In the genomic region with DNA sequence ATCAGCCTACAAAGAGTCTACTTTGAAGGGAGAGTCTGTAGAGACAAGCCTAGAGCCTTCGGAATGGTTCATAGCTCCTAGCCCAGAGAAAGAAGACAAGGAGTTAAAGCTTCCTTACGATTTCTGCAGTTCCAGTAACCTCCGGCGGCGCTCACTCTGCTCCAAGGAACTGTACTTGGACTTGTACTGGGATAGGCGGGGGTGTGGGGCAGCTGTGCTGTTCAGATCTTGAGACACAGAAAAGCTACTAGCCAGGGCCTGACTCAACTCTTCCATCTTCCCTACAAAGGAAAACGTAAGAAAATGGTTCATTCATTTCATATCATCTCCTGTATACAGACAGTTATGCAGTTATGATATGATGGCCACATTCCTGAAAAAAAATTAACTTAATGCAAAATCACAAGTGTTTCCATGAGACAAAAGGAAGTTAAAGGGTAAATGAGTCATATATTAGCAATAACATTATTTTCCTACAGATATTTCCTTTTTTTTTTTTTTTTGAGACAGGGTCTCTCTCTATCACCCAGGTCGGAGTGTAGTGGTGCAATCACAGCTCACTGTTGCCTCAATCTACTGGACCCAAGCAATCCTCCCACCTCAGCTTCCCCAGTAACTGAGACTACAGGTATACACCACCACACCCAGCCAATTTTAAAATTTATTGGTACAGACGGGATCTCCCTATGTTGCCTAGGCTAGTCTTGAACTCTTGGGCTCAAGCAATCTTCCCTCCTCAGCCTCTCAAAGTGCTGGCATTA, we compare ENCODE assay signal across 8 cellular contexts. TPM values are rescaled to one million over a fixed set of nuclear protein-coding genes. Genes with fewer than 3 reads are reported as not detected.
DNase-seq lines count a peak whose midpoint lies in the region; ATAC-seq and TF ChIP-seq lines count a peak whose summit lies in the region.

No MANE protein-coding gene starts in this region.

- H3K4me1 Mint-ChIP-seq in stimulated activated naive CD8-positive, alpha-beta T cell treated with anti-CD3 and anti-CD28 coated beads, Interleukin-15, Interleukin-2, amounts not matched to agents 100 ng/mL and 50 ng/mL, for 24 hours (ENCODE audit: low read depth), result peaks cover 48% of the 10 kb centered on the region

- no peak for TF ChIP-seq CTCF in HL-60 (IDR thresholded peaks at IDR 0.05; ENCODE audit: insufficient read depth, low read length)

- peak overlapping the region; percentile 88 to 94 for H3K27ac Mint-ChIP-seq in activated naive CD4-positive, alpha-beta T cell treated with anti-CD3 and anti-CD28 coated beads, Interleukin-2, amount 50 U/mL, for 72 hours
- H3K27ac Mint-ChIP-seq in stimulated activated naive CD8-positive, alpha-beta T cell treated with anti-CD3 and anti-CD28 coated beads, Interleukin-15, Interleukin-2, amounts not matched to agents 100 ng/mL and 50 ng/mL, for 24 hours, result peak overlapping the region; percentile 90

- peak overlapping the region; percentile 33 for H3K27ac ChIP-seq in HL-60 (replicated peaks)

- no peak overlapping the region for H3K4me3 ChIP-seq in HL-60 (replicated peaks; ENCODE audit: insufficient read depth, low read length)

- H3K36me3 Mint-ChIP-seq in activated naive CD4-positive, alpha-beta T cell treated with anti-CD3 and anti-CD28 coated beads, Interleukin-2, amount 50 U/mL, for 72 hours, result peaks cover 8 to 17% of the 10 kb centered on the region in 2 donors
- peaks cover 44% of the 10 kb centered on the region for H3K36me3 Mint-ChIP-seq in stimulated activated naive CD8-positive, alpha-beta T cell treated with anti-CD3 and anti-CD28 coated beads, Interleukin-15, Interleukin-2, amounts not matched to agents 100 ng/mL and 50 ng/mL, for 24 hours (ENCODE audit: low read depth)

- intact Hi-C loops in left ventricle myocardium superior (cut with micrococcal nuclease), result no loop called here

- no peaks in the 10 kb centered on the region for H3K9me3 Mint-ChIP-seq in activated naive CD4-positive, alpha-beta T cell treated with anti-CD3 and anti-CD28 coated beads, Interleukin-2, amount 50 U/mL, for 72 hours
- H3K9me3 Mint-ChIP-seq in stimulated activated naive CD8-positive, alpha-beta T cell treated with anti-CD3 and anti-CD28 coated beads, Interleukin-15, Interleukin-2, amounts not matched to agents 100 ng/mL and 50 ng/mL, for 24 hours, result no peaks in the 10 kb centered on the region

- ATAC-seq in activated naive CD4-positive, alpha-beta T cell treated with anti-CD3 and anti-CD28 coated beads, Interleukin-2, amount 50 U/mL, for 72 hours, result peak in 1 of 2 donors; percentile 41
- ATAC-seq in left ventricle myocardium superior, result peak; percentile 70
- no peak for ATAC-seq in HG03571 (IDR thresholded peaks at IDR 0.05; ENCODE audit: unreplicated experiment)
- no peak for ATAC-seq in HG03521 (IDR thresholded peaks at IDR 0.05; ENCODE audit: unreplicated experiment)

- no peaks in the 10 kb centered on the region for H3K27me3 ChIP-seq in HL-60 (ENCODE audit: insufficient read depth, poor library complexity, severe bottlenecking)

- DNase-seq in HL-60 (ENCODE audit: low read depth in 1 of 2, low spot score in 1 of 2), result peak in 1 of 2 experiments; percentile 21
- no peak for DNase-seq in activated naive CD4-positive, alpha-beta T cell treated with anti-CD3 and anti-CD28 coated beads, Interleukin-2, amount 50 U/mL, for 72 hours (ENCODE audit: low spot score in 2 of 2)
- peak; percentile 81 for DNase-seq in left ventricle myocardium superior
- DNase-seq in stimulated activated CD4-positive, alpha-beta T cell treated with anti-CD3 and anti-CD28 coated beads, Interleukin-1b, Interleukin-23, amount 100 ng/mL, for 48 hours, result no peak
- no peak for DNase-seq in NCI-H128 (lab: John Stamatoyannopoulos, UW; ENCODE audit: unreplicated experiment)

- H3K4me3 Mint-ChIP-seq in stimulated activated naive CD8-positive, alpha-beta T cell treated with anti-CD3 and anti-CD28 coated beads, Interleukin-15, Interleukin-2, amounts not matched to agents 100 ng/mL and 50 ng/mL, for 24 hours, result peak overlapping the region; percentile 72

- no peaks in the 10 kb centered on the region for H3K27me3 Mint-ChIP-seq in stimulated activated naive CD8-positive, alpha-beta T cell treated with anti-CD3 and anti-CD28 coated beads, Interleukin-15, Interleukin-2, amounts not matched to agents 100 ng/mL and 50 ng/mL, for 24 hours

RNA-seq across cellular contexts. Expression of gene SNUPN, which starts 4.6 kb away (rescaled TPM):
- 10 to 100 TPM; 36.1 to 37.3 TPM for total RNA-seq in activated naive CD4-positive, alpha-beta T cell treated with anti-CD3 and anti-CD28 coated beads, Interleukin-2, amount 50 U/mL, for 72 hours
- 18.1 TPM for total RNA-seq in left ventricle myocardium superior

RNA-seq across cellular contexts. Expression of gene IMP3, which starts 19.1 kb away (rescaled TPM):
- total RNA-seq in activated naive CD4-positive, alpha-beta T cell treated with anti-CD3 and anti-CD28 coated beads, Interleukin-2, amount 50 U/mL, for 72 hours, result 10 to 100 TPM; 66.5 to 93.8 TPM
- total RNA-seq in left ventricle myocardium superior, result 45.3 TPM

RNA-seq across cellular contexts. Expression of gene SNX33, which starts 26.8 kb away (rescaled TPM):
- total RNA-seq in activated naive CD4-positive, alpha-beta T cell treated with anti-CD3 and anti-CD28 coated beads, Interleukin-2, amount 50 U/mL, for 72 hours, result 1 to 10 TPM; 3.1 to 4.0 TPM
- 12.0 TPM for total RNA-seq in left ventricle myocardium superior

RNA-seq across cellular contexts. Expression of gene PTPN9, which starts 41.8 kb away (rescaled TPM):
- total RNA-seq in activated naive CD4-positive, alpha-beta T cell treated with anti-CD3 and anti-CD28 coated beads, Interleukin-2, amount 50 U/mL, for 72 hours, result 10 to 100 TPM; 11.6 to 14.4 TPM
- 6.6 TPM for total RNA-seq in left ventricle myocardium superior
